In the genomic region with DNA sequence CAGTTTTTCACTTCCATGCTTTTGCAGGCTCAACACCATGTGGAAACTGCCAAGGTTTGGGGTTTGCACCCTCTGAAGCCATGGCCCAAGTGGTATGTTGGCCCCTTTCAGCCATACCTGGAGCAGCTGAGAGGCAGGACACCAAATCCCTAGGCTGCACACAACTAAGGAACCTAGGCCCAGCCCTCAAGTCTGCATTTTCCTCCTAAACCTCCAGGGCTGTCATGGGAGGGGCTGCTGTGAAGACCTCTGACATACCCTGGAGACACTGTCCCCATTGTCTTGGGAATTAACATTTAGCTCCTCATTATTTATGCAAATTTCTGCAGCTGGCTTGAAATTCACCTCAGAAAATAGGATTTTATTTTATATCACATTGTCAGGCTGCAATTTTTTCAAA, we compare ENCODE assay signal across 17 cellular contexts.
DNase-seq lines count a peak whose midpoint lies in the region; ATAC-seq and TF ChIP-seq lines count a peak whose summit lies in the region.
"Had no signal": no experiment of that assay in that cellular context is flagged by ENCODE, and none has a peak within 500 bp of the region (broad histone marks: within the 10 kb centered on the region; RNA-seq: fewer than 3 reads in every experiment).

No MANE protein-coding gene starts in this region.

- no peaks in the 10 kb centered on the region for H3F3A ChIP-seq in GM23338 (replicated peaks; ENCODE audit: low read depth)

- POLR2A ChIA-PET in WTC11 (lab: Charles Lee) = no interaction called here

- CTCF ChIA-PET in WTC11 (lab: Charles Lee) = no interaction called here

- no peak overlapping the region for H4K5ac ChIP-seq in mesendoderm (ENCODE audit: low read length)

- no peaks in the 10 kb centered on the region for H3K79me1 ChIP-seq in mesendoderm (ENCODE audit: low read length)

- no peak for DNase-seq in GM23338 (ENCODE audit: low spot score)
- no peak for DNase-seq in WTC11 (ENCODE audit: low spot score)
- peak; percentile 59 for DNase-seq in mesendoderm
- no peak for DNase-seq in HAP-1 (ENCODE audit: low spot score in 2 of 2)
- no peak for DNase-seq in NOMO-1 treated with dmso at 0.1 percent for 144 hours (lab: John Stamatoyannopoulos, UW; ENCODE audit: unreplicated experiment)
- DNase-seq: AML-193; Caco-2; Calu3; CD4-positive, alpha-beta T cell; CD8-positive, alpha-beta T cell; DMS79 treated with DMSO at 0.1 percent for 48 hours; GF-D8 had no signal

- H3K79me2 ChIP-seq in GM23338 (replicated peaks; ENCODE audit: insufficient read depth) (no peaks in the 10 kb centered on the region), mesendoderm (ENCODE audit: control insufficient read depth, insufficient read depth, low read length) (no peaks in the 10 kb centered on the region)

- no peak overlapping the region for H2BK5ac ChIP-seq in mesendoderm (ENCODE audit: low read length)

- H3K27ac Mint-ChIP-seq in GM23338 (no peak overlapping the region), WTC11 (no peak overlapping the region)
- H3K27ac Mint-ChIP-seq: B cell; CD4-positive, alpha-beta T cell; CD8-positive, alpha-beta T cell had no signal

- no peak overlapping the region for H3K23ac ChIP-seq in mesendoderm (ENCODE audit: low read length)

- H3K27me3 ChIP-seq in GM23338 (ENCODE audit: insufficient read depth) (no peaks in the 10 kb centered on the region), mesendoderm (ENCODE audit: insufficient read depth, low read length, poor library complexity) (no peaks in the 10 kb centered on the region), HAP-1 (ENCODE audit: low read depth) (no peaks in the 10 kb centered on the region)
- H3K27me3 ChIP-seq: BLaER1 treated with 17β-estradiol and CSF1 and Interleukin-3, amounts not matched to agents 10 nM and 100 nM had no signal

- H3K56ac ChIP-seq in mesendoderm (ENCODE audit: low read length) = no peak overlapping the region

- H3K4me3 ChIP-seq in GM23338 (no peak overlapping the region), mesendoderm (ENCODE audit: low read length) (no peak overlapping the region), HAP-1 (no peak overlapping the region)
- H3K4me3 ChIP-seq: A549; BLaER1 treated with 17β-estradiol and CSF1 and Interleukin-3, amounts not matched to agents 10 nM and 100 nM had no signal

- H3K36me3 ChIP-seq in GM23338 (ENCODE audit: insufficient read depth) (no peaks in the 10 kb centered on the region), mesendoderm (ENCODE audit: control insufficient read depth, insufficient read depth, low read length) (no peaks in the 10 kb centered on the region), HAP-1 (replicated peaks) (no peaks in the 10 kb centered on the region)
- H3K36me3 ChIP-seq: BLaER1 treated with 17β-estradiol and CSF1 and Interleukin-3, amounts not matched to agents 10 nM and 100 nM had no signal

- H3K4me1 ChIP-seq in GM23338 (ENCODE audit: insufficient read depth) = no peaks in the 10 kb centered on the region
- no peaks in the 10 kb centered on the region for H3K4me1 ChIP-seq in mesendoderm (ENCODE audit: control insufficient read depth, low read depth, low read length)
- H3K4me1 ChIP-seq in HAP-1 = no peaks in the 10 kb centered on the region
- H3K4me1 ChIP-seq: A549, Caco-2 had no signal

- H3K9ac ChIP-seq in mesendoderm (ENCODE audit: low read length) = no peak overlapping the region
- H3K9ac ChIP-seq: BLaER1 treated with 17β-estradiol and CSF1 and Interleukin-3, amounts not matched to agents 10 nM and 100 nM had no signal

- H2BK120ac ChIP-seq in mesendoderm (ENCODE audit: low read depth, low read length) = no peak overlapping the region

- no peaks in the 10 kb centered on the region for H3K36me3 Mint-ChIP-seq in GM23338 (ENCODE audit: low read depth)
- no peaks in the 10 kb centered on the region for H3K36me3 Mint-ChIP-seq in WTC11
- H3K36me3 Mint-ChIP-seq: CD8-positive, alpha-beta T cell had no signal

- no peak overlapping the region for H2AK5ac ChIP-seq in mesendoderm (ENCODE audit: low read length)

- H3K27ac ChIP-seq in GM23338 (ENCODE audit: low read depth) = no peak overlapping the region
- H3K27ac ChIP-seq in mesendoderm (ENCODE audit: low read depth, low read length) = no peak overlapping the region
- H3K27ac ChIP-seq: 22Rv1; A549; BLaER1 treated with 17β-estradiol and CSF1 and Interleukin-3, amounts not matched to agents 10 nM and 100 nM; C4-2B had no signal

- no peak overlapping the region for H3K4ac ChIP-seq in mesendoderm (ENCODE audit: low read depth, low read length)

- no peak overlapping the region for H3K4me3 Mint-ChIP-seq in GM23338
- H3K4me3 Mint-ChIP-seq in WTC11 = no peak overlapping the region
- H3K4me3 Mint-ChIP-seq: B cell; CD4-positive, alpha-beta T cell; CD8-positive, alpha-beta T cell had no signal

- H3K4me2 ChIP-seq in GM23338 (no peak overlapping the region), mesendoderm (ENCODE audit: low read length) (no peak overlapping the region)
- H3K4me2 ChIP-seq: A549; BLaER1 treated with 17β-estradiol and CSF1 and Interleukin-3, amounts not matched to agents 10 nM and 100 nM had no signal

- no peak overlapping the region for H4K8ac ChIP-seq in mesendoderm (ENCODE audit: low read depth, low read length)

- peaks cover 6% of the 10 kb centered on the region; the same call in 1 of the 2 replicates for H3K9me2 ChIP-seq in GM23338 (ENCODE audit: insufficient read depth)

- TF ChIP-seq CTCF in GM23338 (conservative IDR thresholded peaks at IDR 0.05; ENCODE audit: low read depth in 2 of 2) (no peak), WTC11 (IDR thresholded peaks at IDR 0.05) (no peak)

- H3K9me3 ChIP-seq in HAP-1 = no peaks in the 10 kb centered on the region
- H3K9me3 ChIP-seq: A549; BLaER1 treated with 17β-estradiol and CSF1 and Interleukin-3, amounts not matched to agents 10 nM and 100 nM; Caco-2 had no signal

- no peak; the same call in 2 of the 3 replicates for ATAC-seq in GM23338
- ATAC-seq in WTC11 = peak; percentile 85
- ATAC-seq: A549; CD8-positive, alpha-beta T cell had no signal

- peaks cover 9% of the 10 kb centered on the region; the same call in 1 of the 3 replicates for H3K9me3 Mint-ChIP-seq in GM23338
- peaks cover 10% of the 10 kb centered on the region for H3K9me3 Mint-ChIP-seq in WTC11

- no peak overlapping the region for H3K18ac ChIP-seq in mesendoderm (ENCODE audit: low read length)

- in situ Hi-C loops in HAP-1 (cut with MboI; ENCODE audit: low sequenced_read_pairs) = no loop called here

- no peaks in the 10 kb centered on the region; the same call in 1 of the 2 replicates for H4K20me1 ChIP-seq in GM23338 (replicated peaks; ENCODE audit: insufficient read depth)
- H4K20me1 ChIP-seq: BLaER1 treated with 17β-estradiol and CSF1 and Interleukin-3, amounts not matched to agents 10 nM and 100 nM had no signal

- no peak overlapping the region for H2BK15ac ChIP-seq in mesendoderm (replicated peaks; ENCODE audit: low read depth)

- no peaks in the 10 kb centered on the region for H3K27me3 Mint-ChIP-seq in GM23338 (ENCODE audit: insufficient read depth, low read depth, poor library complexity)
- H3K27me3 Mint-ChIP-seq in WTC11 (ENCODE audit: low read depth) = no peaks in the 10 kb centered on the region
- H3K27me3 Mint-ChIP-seq: B cell; CD4-positive, alpha-beta T cell had no signal

- H3K4me1 Mint-ChIP-seq in GM23338 (no peaks in the 10 kb centered on the region), WTC11 (peaks cover 6% of the 10 kb centered on the region)
- H3K4me1 Mint-ChIP-seq: B cell had no signal

- peak overlapping the region; percentile 60; the same call in 1 of the 2 replicates for H2AFZ ChIP-seq in GM23338

TF ChIP-seq in WTC11, 78 proteins besides CTCF, POLR2A, EP300 and RAD21:
- TF ChIP-seq TP53 (CRISPR knock-in tag; IDR thresholded peaks at IDR 0.05) (no peak), MXD4 (CRISPR knock-in tag; IDR thresholded peaks at IDR 0.05; ENCODE audit: borderline replicate concordance) (no peak), ZNF396 (CRISPR knock-in tag; IDR thresholded peaks at IDR 0.05; ENCODE audit: borderline replicate concordance) (no peak), GTF2I (CRISPR knock-in tag; conservative IDR thresholded peaks at IDR 0.05) (no peak), RORB (CRISPR knock-in tag; IDR thresholded peaks at IDR 0.05) (no peak), CREB1 (CRISPR knock-in tag; IDR thresholded peaks at IDR 0.05) (no peak), NFATC4 (CRISPR knock-in tag; IDR thresholded peaks at IDR 0.05) (no peak), FOXJ3 (CRISPR knock-in tag; IDR thresholded peaks at IDR 0.05; ENCODE audit: borderline replicate concordance) (no peak), FOXP1 (CRISPR knock-in tag; IDR thresholded peaks at IDR 0.05; ENCODE audit: borderline replicate concordance) (no peak)
- TF ChIP-seq, protein P1, sequence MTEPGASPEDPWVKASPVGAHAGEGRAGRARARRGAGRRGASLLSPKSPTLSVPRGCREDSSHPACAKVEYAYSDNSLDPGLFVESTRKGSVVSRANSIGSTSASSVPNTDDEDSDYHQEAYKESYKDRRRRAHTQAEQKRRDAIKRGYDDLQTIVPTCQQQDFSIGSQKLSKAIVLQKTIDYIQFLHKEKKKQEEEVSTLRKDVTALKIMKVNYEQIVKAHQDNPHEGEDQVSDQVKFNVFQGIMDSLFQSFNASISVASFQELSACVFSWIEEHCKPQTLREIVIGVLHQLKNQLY (CRISPR knock-in tag; IDR thresholded peaks at IDR 0.05) = no peak
- TF ChIP-seq, protein P2, sequence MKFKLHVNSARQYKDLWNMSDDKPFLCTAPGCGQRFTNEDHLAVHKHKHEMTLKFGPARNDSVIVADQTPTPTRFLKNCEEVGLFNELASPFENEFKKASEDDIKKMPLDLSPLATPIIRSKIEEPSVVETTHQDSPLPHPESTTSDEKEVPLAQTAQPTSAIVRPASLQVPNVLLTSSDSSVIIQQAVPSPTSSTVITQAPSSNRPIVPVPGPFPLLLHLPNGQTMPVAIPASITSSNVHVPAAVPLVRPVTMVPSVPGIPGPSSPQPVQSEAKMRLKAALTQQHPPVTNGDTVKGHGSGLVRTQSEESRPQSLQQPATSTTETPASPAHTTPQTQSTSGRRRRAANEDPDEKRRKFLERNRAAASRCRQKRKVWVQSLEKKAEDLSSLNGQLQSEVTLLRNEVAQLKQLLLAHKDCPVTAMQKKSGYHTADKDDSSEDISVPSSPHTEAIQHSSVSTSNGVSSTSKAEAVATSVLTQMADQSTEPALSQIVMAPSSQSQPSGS (CRISPR knock-in tag; IDR thresholded peaks at IDR 0.05; ENCODE audit: borderline replicate concordance, low read depth) = no peak
